ENCODE assay signal across 15 cellular contexts in genomic region chr7:20578257-20578771, GRCh38. TPM values are rescaled to one million over a fixed set of nuclear protein-coding genes. Genes with fewer than 3 reads are reported as not detected.
A peak's percentile ranks its signal among the peaks of the same experiment; 100 is the strongest.
DNase-seq lines count a peak whose midpoint lies in the region; ATAC-seq and TF ChIP-seq lines count a peak whose summit lies in the region.
"Had no signal": no experiment of that assay in that cellular context is flagged by ENCODE, and none has a peak within 500 bp of the region (broad histone marks: within the 10 kb centered on the region; RNA-seq: fewer than 3 reads in every experiment).

No MANE protein-coding gene starts in this region.

- no peak overlapping the region for H3K4me2 ChIP-seq in IMR-90 (ENCODE audit: low read depth, low read length)
- H3K4me2 ChIP-seq in PC-9, result no peak overlapping the region
- H3K4me2 ChIP-seq: A549, KMS-11 had no signal

- CTCF ChIA-PET in IMR-90 (lab: Yijun Ruan, JAX), result no interaction called here
- CTCF ChIA-PET in PC-9 (lab: Charles Lee), result no interaction called here

- no peaks in the 10 kb centered on the region for H3K79me2 ChIP-seq in PC-9 (ENCODE audit: low read depth)

- peak; percentile 33 for DNase-seq in NCI-H510A treated with DMSO at 0.1 percent for 48 hours (lab: John Stamatoyannopoulos, UW)
- no peak for DNase-seq in NCI-H510A (lab: John Stamatoyannopoulos, UW)
- DNase-seq in IMR-90, result no peak
- no peak for DNase-seq in PC-9
- DNase-seq in activated T-cell treated with anti-CD3 and anti-CD28 coated beads, Interleukin-2, amount 50 U/mL, for 48 hours, result no peak
- DNase-seq in effector memory CD8-positive, alpha-beta T cell, result no peak
- DNase-seq: CD8-positive, alpha-beta T cell; NCI-H2107 had no signal

- no peak overlapping the region for H3K4ac ChIP-seq in IMR-90 (ENCODE audit: low read depth, low read length)

- no peak overlapping the region for H4K5ac ChIP-seq in IMR-90 (ENCODE audit: low read depth, low read length)

- H2AK9ac ChIP-seq in IMR-90 (replicated peaks; ENCODE audit: low read depth, low read length, poor library complexity), result no peak overlapping the region

- H3K14ac ChIP-seq in IMR-90 (replicated peaks; ENCODE audit: low read depth, low read length), result no peak overlapping the region

- H3K4me3 ChIP-seq in IMR-90 (ENCODE audit: insufficient read depth, low read depth, low read length), result no peak overlapping the region
- H3K4me3 ChIP-seq in PC-9, result no peak overlapping the region
- H3K4me3 ChIP-seq: A549; BLaER1 treated with 17β-estradiol and CSF1 and Interleukin-3, amounts not matched to agents 10 nM and 100 nM had no signal

- H3K4me3 Mint-ChIP-seq in nephron, result no peak overlapping the region
- H3K4me3 Mint-ChIP-seq in effector memory CD8-positive, alpha-beta T cell, result no peak overlapping the region
- H3K4me3 Mint-ChIP-seq: CD8-positive, alpha-beta T cell had no signal

- H3K18ac ChIP-seq in IMR-90 (ENCODE audit: low read depth, low read length), result no peak overlapping the region

- no peak overlapping the region for H3K56ac ChIP-seq in IMR-90 (ENCODE audit: extremely low read depth, insufficient read depth, low read length)

- no peak for TF ChIP-seq POLR2A in IMR-90 (IDR thresholded peaks at IDR 0.05; ENCODE audit: low read depth, low read length)

- H3K36me3 Mint-ChIP-seq in nephron (ENCODE audit: low read depth), result no peaks in the 10 kb centered on the region
- H3K36me3 Mint-ChIP-seq in effector memory CD8-positive, alpha-beta T cell (ENCODE audit: insufficient read depth), result peaks cover 2% of the 10 kb centered on the region
- H3K36me3 Mint-ChIP-seq: CD8-positive, alpha-beta T cell had no signal

- no peak overlapping the region for H2BK15ac ChIP-seq in IMR-90 (ENCODE audit: low read depth, low read length)

- H3K9ac ChIP-seq in IMR-90 (ENCODE audit: low read depth, low read length), result no peak overlapping the region
- H3K9ac ChIP-seq: BLaER1 treated with 17β-estradiol and CSF1 and Interleukin-3, amounts not matched to agents 10 nM and 100 nM; KMS-11 had no signal

- H2BK20ac ChIP-seq in IMR-90 (ENCODE audit: low read depth, low read length), result no peak overlapping the region

- H4K8ac ChIP-seq in IMR-90 (ENCODE audit: low read depth in 2 of 2, low read length in 2 of 2), result no peak overlapping the region

- in situ Hi-C loops in IMR-90 (cut with MboI; ENCODE audit: low sequenced_read_pairs), result loop anchor here (25.0 kb wide), 1 partner anchor 416 kb away; no protein-coding TSS in a partner anchor

- H4K20me1 ChIP-seq in IMR-90 (ENCODE audit: insufficient read depth, low read length) (no peaks in the 10 kb centered on the region), PC-9 (ENCODE audit: insufficient read depth) (no peaks in the 10 kb centered on the region)
- H4K20me1 ChIP-seq: BLaER1 treated with 17β-estradiol and CSF1 and Interleukin-3, amounts not matched to agents 10 nM and 100 nM had no signal

- H2AFZ ChIP-seq in IMR-90 (replicated peaks; ENCODE audit: low read length, poor library complexity) (no peak overlapping the region), PC-9 (peak overlapping the region; percentile 54)

- no peak overlapping the region for H3K23ac ChIP-seq in IMR-90 (ENCODE audit: low read depth, low read length)

- no peaks in the 10 kb centered on the region for H3K79me1 ChIP-seq in IMR-90 (ENCODE audit: low read depth in 1 of 2, low read length in 2 of 2)

- no peak overlapping the region for H3K27ac ChIP-seq in IMR-90 (ENCODE audit: insufficient read depth, low read length)
- H3K27ac ChIP-seq in PC-9, result no peak overlapping the region
- H3K27ac ChIP-seq: A549; BLaER1 treated with 17β-estradiol and CSF1 and Interleukin-3, amounts not matched to agents 10 nM and 100 nM; KMS-11 had no signal

- H3K9me3 Mint-ChIP-seq in nephron, result no peaks in the 10 kb centered on the region
- peaks cover 2 to 13% of the 10 kb centered on the region in 2 donors for H3K9me3 Mint-ChIP-seq in effector memory CD8-positive, alpha-beta T cell
- H3K9me3 Mint-ChIP-seq: CD8-positive, alpha-beta T cell had no signal

- peaks cover 23% of the 10 kb centered on the region for H3K4me1 Mint-ChIP-seq in nephron
- no peaks in the 10 kb centered on the region for H3K4me1 Mint-ChIP-seq in effector memory CD8-positive, alpha-beta T cell (ENCODE audit: low read depth in 2 of 2)

- H3K27ac Mint-ChIP-seq in nephron, result peak overlapping the region in 2 of 3 experiments; percentile 13 to 69
- H3K27ac Mint-ChIP-seq in effector memory CD8-positive, alpha-beta T cell, result no peak overlapping the region
- H3K27ac Mint-ChIP-seq: CD8-positive, alpha-beta T cell had no signal

- 30% methylated on average over 3 of the region's 4 CpGs; no CpG with 5 or more reads in 1 of the 2 experiments for WGBS in IMR-90 (ENCODE audit: extremely low coverage in 2 of 2, insufficient read length in 1 of 2), 2 experiments

- POLR2A ChIA-PET in IMR-90 (lab: Charles Lee; ENCODE audit: unreplicated experiment), result no interaction called here
- POLR2A ChIA-PET in PC-9 (lab: Charles Lee; ENCODE audit: unreplicated experiment), result no interaction called here

- H3K9me3 ChIP-seq in IMR-90 (ENCODE audit: control insufficient read depth, insufficient read depth, low read length) (no peaks in the 10 kb centered on the region), PC-9 (ENCODE audit: insufficient read depth, low read depth) (no peaks in the 10 kb centered on the region)
- H3K9me3 ChIP-seq: A549; BLaER1 treated with 17β-estradiol and CSF1 and Interleukin-3, amounts not matched to agents 10 nM and 100 nM had no signal

- H3K9me2 ChIP-seq in PC-9 (ENCODE audit: insufficient read depth), result no peaks in the 10 kb centered on the region

- H3K27me3 ChIP-seq in IMR-90 (ENCODE audit: control insufficient read depth, insufficient read depth, low read length), result no peaks in the 10 kb centered on the region
- H3K27me3 ChIP-seq in PC-9 (ENCODE audit: insufficient read depth, low read depth), result no peaks in the 10 kb centered on the region
- H3K27me3 ChIP-seq: BLaER1 treated with 17β-estradiol and CSF1 and Interleukin-3, amounts not matched to agents 10 nM and 100 nM had no signal

- no peak overlapping the region for H2BK120ac ChIP-seq in IMR-90 (ENCODE audit: low read depth, low read length)

- TF ChIP-seq RAD21 in IMR-90 (IDR thresholded peaks at IDR 0.05; ENCODE audit: low read length), result no peak

- H3K4me1 ChIP-seq in IMR-90 (ENCODE audit: control insufficient read depth, insufficient read depth, low read length), result no peaks in the 10 kb centered on the region
- H3K4me1 ChIP-seq in PC-9 (replicated peaks; ENCODE audit: insufficient read depth), result no peaks in the 10 kb centered on the region
- H3K4me1 ChIP-seq: A549 had no signal

- H3F3A ChIP-seq in PC-9 (ENCODE audit: insufficient read depth, low read depth), result no peaks in the 10 kb centered on the region

- H3K27me3 Mint-ChIP-seq in nephron (ENCODE audit: low read depth), result no peaks in the 10 kb centered on the region
- H3K27me3 Mint-ChIP-seq in effector memory CD8-positive, alpha-beta T cell, result no peaks in the 10 kb centered on the region

- dilution Hi-C loops in IMR-90 (cut with HindIII; ENCODE audit: low sequenced_read_pairs, unreplicated experiment), result loop anchor here (25.0 kb wide), 1 partner anchor 816 kb away; the partner anchor contains the start of gene TMEM196

- ATAC-seq in IMR-90 (ENCODE audit: low read depth) (no peak), HG03095 (IDR thresholded peaks at IDR 0.05; ENCODE audit: unreplicated experiment) (no peak)
- no peak for ATAC-seq in effector memory CD8-positive, alpha-beta T cell (replicated peaks)
- ATAC-seq: A549; CD8-positive, alpha-beta T cell had no signal

- TF ChIP-seq CTCF in IMR-90 (conservative IDR thresholded peaks at IDR 0.05; ENCODE audit: low read depth, low read length), result no peak
- TF ChIP-seq CTCF in PC-9 (conservative IDR thresholded peaks at IDR 0.05), result no peak
- TF ChIP-seq CTCF in nephron (IDR thresholded peaks at IDR 0.05; ENCODE audit: unreplicated experiment in 3 of 3), result no peak

- H2BK5ac ChIP-seq in IMR-90 (ENCODE audit: low read depth, low read length, poor library complexity, severe bottlenecking), result no peak overlapping the region

- no peak overlapping the region for H2AK5ac ChIP-seq in IMR-90 (ENCODE audit: low read depth, low read length)

- no peaks in the 10 kb centered on the region for H3K9me1 ChIP-seq in IMR-90 (ENCODE audit: insufficient read depth, low read length)

- BruUV-seq in IMR-90 (replicated peaks; lab: Mats Ljungman, UMichigan) (no TSS peak), PC-9 (replicated peaks; lab: Mats Ljungman, UMichigan) (no TSS peak)

- no peak overlapping the region for H4K91ac ChIP-seq in IMR-90 (ENCODE audit: insufficient read depth, low read depth, low read length)

- intact Hi-C loops in IMR-90 (cut with micrococcal nuclease), result no loop called here
- intact Hi-C loops in PC-9 (cut with micrococcal nuclease; ENCODE audit: unreplicated experiment), result no loop called here

- H3K36me3 ChIP-seq in IMR-90 (ENCODE audit: control insufficient read depth, insufficient read depth, low read length) (no peaks in the 10 kb centered on the region), PC-9 (ENCODE audit: low read depth) (no peaks in the 10 kb centered on the region)
- H3K36me3 ChIP-seq: BLaER1 treated with 17β-estradiol and CSF1 and Interleukin-3, amounts not matched to agents 10 nM and 100 nM had no signal

TF ChIP-seq in IMR-90, 13 proteins besides CTCF, POLR2A, EP300 and RAD21:
- TF ChIP-seq CEBPB (IDR thresholded peaks at IDR 0.05; ENCODE audit: low read depth, low read length), result peak; percentile 25; the same call in 1 of the 2 replicates
- TF ChIP-seq SMC3 (IDR thresholded peaks at IDR 0.05; ENCODE audit: low read depth, low read length), result no peak

RNA-seq across cellular contexts. Expression of gene ABCB5, which starts 37.2 kb away (rescaled TPM):
- not detected in 2 replicates for total RNA-seq in IMR-90 (2012; rRNA removed)
- not detected in 2 replicates for polyA plus RNA-seq in IMR-90 (2012; rRNA removed)
- not detected in 2 replicates for polyA plus RNA-seq in IMR-90 (2012; cell fraction: cytosol; rRNA removed)
- polyA plus RNA-seq in IMR-90 (2012; cell fraction: nucleus; rRNA removed; ENCODE audit: low replicate concordance), result not detected in 2 replicates
- not detected in 2 replicates for total RNA-seq in PC-9 (2021)
- total RNA-seq: CD8-positive, alpha-beta T cell; RPMI7951; T-helper 1 cell treated with Interleukin-12 subunit alpha and Interleukin-12 subunit beta and Interleukin-4 antibody, amounts not matched to agents 30 ng/mL and 1 ng/mL, for 36 hours had no signal
- polyA plus RNA-seq: A549 had no signal

Comparison
In these comparisons a context has a peak if more than half of its experiments do, and no peak if none do; other contexts are left out.
1. H3K27ac Mint-ChIP-seq: peak in nephron (2 of 3); none in effector memory CD8-positive, alpha-beta T cell (0 of 2).